20 cellular contexts compared by ENCODE assay signal in the genomic region with DNA sequence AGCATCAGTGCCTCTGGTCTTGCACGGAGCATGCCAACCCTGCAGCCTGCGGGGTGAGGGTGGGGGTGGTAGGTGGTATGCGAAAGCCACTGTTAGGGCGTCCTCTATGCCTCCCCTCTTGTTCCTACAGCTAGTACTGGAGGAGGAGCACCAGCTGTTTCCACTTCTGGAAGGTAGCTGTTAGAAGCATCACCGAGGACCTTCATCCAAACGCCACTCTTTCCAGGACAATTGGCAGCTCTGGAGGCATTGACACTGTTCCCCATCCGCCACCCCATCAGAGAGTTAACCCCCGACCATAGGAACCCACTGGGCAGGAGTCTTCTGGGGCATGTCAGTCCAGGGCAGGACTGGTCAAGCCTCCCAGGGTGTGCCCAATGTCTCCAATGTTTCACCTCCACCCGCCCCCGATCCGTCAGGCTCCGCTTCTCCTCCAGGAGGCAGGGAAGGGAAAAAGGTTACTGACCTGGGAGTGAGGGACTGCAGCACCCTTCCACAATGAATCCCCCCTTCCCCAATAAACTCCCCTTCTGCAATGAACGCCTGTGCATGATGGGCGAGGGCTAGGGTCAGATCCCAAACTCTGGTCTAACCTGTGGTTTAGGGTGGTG. TPM values are rescaled to one million over a fixed set of nuclear protein-coding genes. Genes with fewer than 3 reads are reported as not detected.
DNase-seq lines count a peak whose midpoint lies in the region; ATAC-seq and TF ChIP-seq lines count a peak whose summit lies in the region.
"Had no signal": no experiment of that assay in that cellular context is flagged by ENCODE, and none has a peak within 500 bp of the region (broad histone marks: within the 10 kb centered on the region; RNA-seq: fewer than 3 reads in every experiment).

No MANE protein-coding gene starts in this region.

- TF ChIP-seq CTCF in hepatocyte (IDR thresholded peaks at IDR 0.05; ENCODE audit: poor library complexity) = no peak

- H2AFZ ChIP-seq in hepatocyte = no peak overlapping the region

- no peaks in the 10 kb centered on the region for H3K9me3 ChIP-seq in SK-N-MC (ENCODE audit: low read depth, low read length)
- H3K9me3 ChIP-seq in hepatocyte (ENCODE audit: low read depth) = no peaks in the 10 kb centered on the region
- H3K9me3 ChIP-seq: heart right ventricle, tibial nerve had no signal

- no peak overlapping the region for H3K9ac ChIP-seq in SK-N-MC (ENCODE audit: insufficient read length)

- H3K9me2 ChIP-seq in hepatocyte (replicated peaks; ENCODE audit: insufficient read depth) = no peaks in the 10 kb centered on the region

- peaks cover 87% of the 10 kb centered on the region for H3K27me3 Mint-ChIP-seq in activated T-cell treated with anti-CD3 and anti-CD28 coated beads, Interleukin-2, amount 50 U/mL, for 72 hours (ENCODE audit: low read depth)
- peaks cover 90% of the 10 kb centered on the region for H3K27me3 Mint-ChIP-seq in activated T-cell treated with anti-CD3 and anti-CD28 coated beads, Interleukin-2, amount 50 U/mL, for 24 hours

- ATAC-seq in activated T-cell treated with anti-CD3 and anti-CD28 coated beads, Interleukin-2, amount 50 U/mL, for 72 hours (replicated peaks in 1 of 2) = no peak
- no peak for ATAC-seq in stimulated activated effector memory CD8-positive, alpha-beta T cell treated with anti-CD3 and anti-CD28 coated beads, Interleukin-12 subunit alpha, Interleukin-12 subunit beta, amount 100 ng/mL, for 72 hours
- no peak for ATAC-seq in GM19452 (IDR thresholded peaks at IDR 0.05; ENCODE audit: unreplicated experiment)
- ATAC-seq in HG02610 (IDR thresholded peaks at IDR 0.05; ENCODE audit: unreplicated experiment) = no peak
- ATAC-seq: activated CD4-positive, alpha-beta T cell treated with anti-CD3 and anti-CD28 coated beads for 36 hours; heart right ventricle; right cardiac atrium had no signal

- peaks cover 82% of the 10 kb centered on the region for H3K27me3 ChIP-seq in hepatocyte

- H3K9me3 Mint-ChIP-seq in activated T-cell treated with anti-CD3 and anti-CD28 coated beads, Interleukin-2, amount 50 U/mL, for 72 hours = no peaks in the 10 kb centered on the region
- H3K9me3 Mint-ChIP-seq in activated T-cell treated with anti-CD3 and anti-CD28 coated beads, Interleukin-2, amount 50 U/mL, for 24 hours = no peaks in the 10 kb centered on the region
- H3K9me3 Mint-ChIP-seq in stimulated activated effector memory CD8-positive, alpha-beta T cell treated with anti-CD3 and anti-CD28 coated beads, Interleukin-12 subunit alpha, Interleukin-12 subunit beta, amount 100 ng/mL, for 72 hours = no peaks in the 10 kb centered on the region
- H3K9me3 Mint-ChIP-seq: T-helper 2 cell treated with Interferon-gamma antibody and Interleukin-4, amounts not matched to agents 5 μg/mL and 100 μg/mL, for 36 hours had no signal

- H3K4me1 Mint-ChIP-seq in activated T-cell treated with anti-CD3 and anti-CD28 coated beads, Interleukin-2, amount 50 U/mL, for 72 hours (ENCODE audit: low read depth) = peaks cover 30% of the 10 kb centered on the region
- H3K4me1 Mint-ChIP-seq in activated T-cell treated with anti-CD3 and anti-CD28 coated beads, Interleukin-2, amount 50 U/mL, for 24 hours (ENCODE audit: low read depth) = peaks cover 43% of the 10 kb centered on the region
- H3K4me1 Mint-ChIP-seq in stimulated activated effector memory CD8-positive, alpha-beta T cell treated with anti-CD3 and anti-CD28 coated beads, Interleukin-12 subunit alpha, Interleukin-12 subunit beta, amount 100 ng/mL, for 72 hours = peaks cover 60% of the 10 kb centered on the region

- no peak for DNase-seq in activated T-cell treated with anti-CD3 and anti-CD28 coated beads, Interleukin-2, amount 50 U/mL, for 72 hours
- DNase-seq in activated T-cell treated with anti-CD3 and anti-CD28 coated beads, Interleukin-2, amount 50 U/mL, for 24 hours = no peak
- DNase-seq in SK-N-MC (ENCODE audit: low read depth, low spot score) (no peak), hepatocyte (ENCODE audit: low spot score) (no peak), NCI-H146 (lab: John Stamatoyannopoulos, UW) (no peak)
- no peak for DNase-seq in stimulated activated effector memory CD8-positive, alpha-beta T cell treated with anti-CD3 and anti-CD28 coated beads, Interleukin-12 subunit alpha, Interleukin-12 subunit beta, amount 100 ng/mL, for 72 hours (ENCODE audit: low spot score in 2 of 2)
- DNase-seq: activated CD4-positive, alpha-beta T cell treated with anti-CD3 and anti-CD28 coated beads for 36 hours; erythroblast; GF-D8; heart right ventricle; Kasumi-1; NCI-H2029 treated with DMSO at 0.1 percent for 48 hours; NCI-H82 had no signal

- no peaks in the 10 kb centered on the region for H3K79me2 ChIP-seq in hepatocyte

- H3K36me3 ChIP-seq in SK-N-MC (ENCODE audit: insufficient read depth, low read length) = no peaks in the 10 kb centered on the region
- no peaks in the 10 kb centered on the region for H3K36me3 ChIP-seq in hepatocyte (replicated peaks; ENCODE audit: insufficient read depth, low read depth)
- H3K36me3 ChIP-seq: heart right ventricle, tibial nerve had no signal

- peak overlapping the region; percentile 68 to 72 for H3K4me3 Mint-ChIP-seq in activated T-cell treated with anti-CD3 and anti-CD28 coated beads, Interleukin-2, amount 50 U/mL, for 72 hours
- no peak overlapping the region for H3K4me3 Mint-ChIP-seq in activated T-cell treated with anti-CD3 and anti-CD28 coated beads, Interleukin-2, amount 50 U/mL, for 24 hours
- peak overlapping the region; percentile 7 for H3K4me3 Mint-ChIP-seq in stimulated activated effector memory CD8-positive, alpha-beta T cell treated with anti-CD3 and anti-CD28 coated beads, Interleukin-12 subunit alpha, Interleukin-12 subunit beta, amount 100 ng/mL, for 72 hours
- H3K4me3 Mint-ChIP-seq: activated CD4-positive, alpha-beta T cell treated with anti-CD3 and anti-CD28 coated beads for 36 hours; T-helper 2 cell treated with Interferon-gamma antibody and Interleukin-4, amounts not matched to agents 5 μg/mL and 100 μg/mL, for 36 hours had no signal

- peak overlapping the region; percentile 89 for H3K4me2 ChIP-seq in hepatocyte

- peaks cover 20% of the 10 kb centered on the region for H3K4me1 ChIP-seq in hepatocyte (ENCODE audit: insufficient read depth)

- no peaks in the 10 kb centered on the region for H4K20me1 ChIP-seq in hepatocyte (ENCODE audit: insufficient read depth, poor library complexity, severe bottlenecking)

- peaks cover 0 to 1% of the 10 kb centered on the region in 2 donors for H3K36me3 Mint-ChIP-seq in activated T-cell treated with anti-CD3 and anti-CD28 coated beads, Interleukin-2, amount 50 U/mL, for 72 hours (ENCODE audit: insufficient read depth in 2 of 2)
- H3K36me3 Mint-ChIP-seq in activated T-cell treated with anti-CD3 and anti-CD28 coated beads, Interleukin-2, amount 50 U/mL, for 24 hours (ENCODE audit: low read depth) = no peaks in the 10 kb centered on the region
- H3K36me3 Mint-ChIP-seq in stimulated activated effector memory CD8-positive, alpha-beta T cell treated with anti-CD3 and anti-CD28 coated beads, Interleukin-12 subunit alpha, Interleukin-12 subunit beta, amount 100 ng/mL, for 72 hours = no peaks in the 10 kb centered on the region

- H3K27ac Mint-ChIP-seq in activated T-cell treated with anti-CD3 and anti-CD28 coated beads, Interleukin-2, amount 50 U/mL, for 72 hours = no peak overlapping the region
- H3K27ac Mint-ChIP-seq in activated T-cell treated with anti-CD3 and anti-CD28 coated beads, Interleukin-2, amount 50 U/mL, for 24 hours = no peak overlapping the region
- no peak overlapping the region for H3K27ac Mint-ChIP-seq in stimulated activated effector memory CD8-positive, alpha-beta T cell treated with anti-CD3 and anti-CD28 coated beads, Interleukin-12 subunit alpha, Interleukin-12 subunit beta, amount 100 ng/mL, for 72 hours
- H3K27ac Mint-ChIP-seq: activated CD4-positive, alpha-beta T cell treated with anti-CD3 and anti-CD28 coated beads for 36 hours; T-helper 2 cell treated with Interferon-gamma antibody and Interleukin-4, amounts not matched to agents 5 μg/mL and 100 μg/mL, for 36 hours had no signal

- no peak overlapping the region for H3K27ac ChIP-seq in SK-N-MC
- no peak overlapping the region for H3K27ac ChIP-seq in hepatocyte
- H3K27ac ChIP-seq: heart right ventricle, RWPE1, tibial nerve had no signal

- H3K4me3 ChIP-seq in SK-N-MC (peak overlapping the region; percentile 76; the same call in 1 of the 2 replicates), hepatocyte (no peak overlapping the region)

- WGBS in hepatocyte (ENCODE audit: low lambda C conversion rate, missing lambda C conversion rate) = 26% methylated on average over 14 of the region's 14 CpGs

RNA-seq across cellular contexts. Expression of a gene that starts 0.5 kb away (rescaled TPM):
- total RNA-seq in activated T-cell treated with anti-CD3 and anti-CD28 coated beads, Interleukin-2, amount 50 U/mL, for 72 hours = under 1 TPM; 0.14 to 0.31 TPM
- total RNA-seq in hepatocyte = 34.2 and 37.4 TPM in 2 replicates
- 21.4 and 25.8 TPM in 2 replicates for polyA plus RNA-seq in hepatocyte
- polyA plus RNA-seq: AG04450 had no signal

RNA-seq across cellular contexts. Expression of a gene that starts 0.6 kb away (rescaled TPM):
- not detected for total RNA-seq in activated T-cell treated with anti-CD3 and anti-CD28 coated beads, Interleukin-2, amount 50 U/mL, for 72 hours
- total RNA-seq in hepatocyte = 13.8 and 24.6 TPM in 2 replicates
- 35.8 and 40.1 TPM in 2 replicates for polyA plus RNA-seq in hepatocyte
- total RNA-seq: activated CD4-positive, alpha-beta T cell treated with anti-CD3 and anti-CD28 coated beads for 36 hours; heart right ventricle; right cardiac atrium; tibial nerve had no signal
- polyA plus RNA-seq: AG04450, heart right ventricle had no signal

RNA-seq across cellular contexts. Expression of a gene that starts 16.2 kb away (rescaled TPM):
- under 1 TPM; 0.46 to 0.65 TPM for total RNA-seq in activated T-cell treated with anti-CD3 and anti-CD28 coated beads, Interleukin-2, amount 50 U/mL, for 72 hours
- 7.5 and 10.9 TPM in 2 replicates for total RNA-seq in hepatocyte
- polyA plus RNA-seq in hepatocyte = 6.3 and 15.2 TPM in 2 replicates
- polyA plus RNA-seq: AG04450 had no signal

RNA-seq across cellular contexts. Expression of a gene that starts 16.3 kb away (rescaled TPM):
- total RNA-seq in activated T-cell treated with anti-CD3 and anti-CD28 coated beads, Interleukin-2, amount 50 U/mL, for 72 hours = under 1 TPM; 0.34 to 0.95 TPM
- total RNA-seq in hepatocyte = 3.3 and 3.8 TPM in 2 replicates
- polyA plus RNA-seq in hepatocyte = 4.3 and 7.7 TPM in 2 replicates
- polyA plus RNA-seq: AG04450 had no signal

Comparison
In these comparisons a context has a peak if more than half of its experiments do, and no peak if none do; other contexts are left out.
1. RNA of a gene that starts 0.5 kb away (total RNA-seq): 34.2 to 37.4 TPM in hepatocyte; 0.14 to 0.31 TPM in activated T-cell treated with anti-CD3 and anti-CD28 coated beads, Interleukin-2, amount 50 U/mL, for 72 hours; every median in the first group is over 10 times any median in the second.
2. RNA of a gene that starts 0.6 kb away (total RNA-seq): 13.8 to 24.6 TPM in hepatocyte; not detected in activated T-cell treated with anti-CD3 and anti-CD28 coated beads, Interleukin-2, amount 50 U/mL, for 72 hours; every median in the first group is over 10 times any median in the second.